8 cellular contexts compared by ENCODE assay signal in genomic region chr11:17107745-17108144, GRCh38. TPM values are rescaled to one million over a fixed set of nuclear protein-coding genes. Genes with fewer than 3 reads are reported as not detected.
DNase-seq lines count a peak whose midpoint lies in the region; TF ChIP-seq lines count a peak whose summit lies in the region.
"Not testable (repeated sequence)": the region's sequence is repeated elsewhere in the genome, so short reads cannot be mapped to it uniquely, and the experiment has no call there.

No MANE protein-coding gene starts in this region.

- not testable (repeated sequence) for H3K4me1 ChIP-seq in BE2C; Loucy (ENCODE audit: insufficient read depth, low read length, poor library complexity, severe bottlenecking)

- H3K4me3 ChIP-seq in BE2C (ENCODE audit: low read depth, low read length); GM06990 (replicated peaks; ENCODE audit: low read depth, low read length); Loucy (ENCODE audit: low read length, poor library complexity, severe bottlenecking); astrocyte of the spinal cord (ENCODE audit: low read depth, low read length); epithelial cell of proximal tubule (ENCODE audit: low read depth, low read length); kidney epithelial cell (ENCODE audit: low read depth, low read length); retinal pigment epithelial cell (ENCODE audit: low read length): not testable (repeated sequence)

- H3K4me2 ChIP-seq in Loucy (ENCODE audit: low read depth, low read length, poor library complexity, severe bottlenecking): not testable (repeated sequence)

- peak; percentile 10 for DNase-seq in BE2C
- not testable (repeated sequence) for DNase-seq in GM06990 (ENCODE audit: extremely low read depth, insufficient read length); RWPE1 (ENCODE audit: low spot score); astrocyte of the spinal cord (ENCODE audit: low read depth, low spot score); epithelial cell of proximal tubule (ENCODE audit: low read depth); kidney epithelial cell (ENCODE audit: low read depth); retinal pigment epithelial cell (ENCODE audit: low read depth)

- not testable (repeated sequence) for H3K9ac ChIP-seq in Loucy (ENCODE audit: low read depth, low read length, poor library complexity, severe bottlenecking)

- H3K27ac ChIP-seq in RWPE1: not testable (repeated sequence)

- not testable (repeated sequence) for H3F3A ChIP-seq in Loucy (ENCODE audit: low read depth)

- not testable (repeated sequence) for H3K27me3 ChIP-seq in BE2C; GM06990 (replicated peaks; ENCODE audit: control insufficient read depth, insufficient read depth, low read length); Loucy (ENCODE audit: insufficient read depth, low read length, poor library complexity, severe bottlenecking); kidney epithelial cell (ENCODE audit: control insufficient read depth, insufficient read depth, low read length)

- not testable (repeated sequence) for H3K9me2 ChIP-seq in Loucy (replicated peaks; ENCODE audit: low read depth, low read length)

- H3K79me2 ChIP-seq in Loucy (ENCODE audit: insufficient read depth, low read length): not testable (repeated sequence)

- TF ChIP-seq CTCF in BE2C (IDR thresholded peaks at IDR 0.05; ENCODE audit: low read depth, low read length) (peak; percentile 39), GM06990 (IDR thresholded peaks at IDR 0.05; ENCODE audit: insufficient read depth, low read length, poor library complexity, severe bottlenecking) (peak; percentile 12), Loucy (conservative IDR thresholded peaks at IDR 0.05; ENCODE audit: low read length) (peak; percentile 42), RWPE1 (conservative IDR thresholded peaks at IDR 0.05; ENCODE audit: low read depth) (peak; percentile 25; the same call in 1 of the 2 replicates), astrocyte of the spinal cord (IDR thresholded peaks at IDR 0.05; ENCODE audit: low read depth, low read length) (peak; percentile 47), epithelial cell of proximal tubule (conservative IDR thresholded peaks at IDR 0.05; ENCODE audit: low read depth, low read length) (peak; percentile 59), kidney epithelial cell (IDR thresholded peaks at IDR 0.05; ENCODE audit: insufficient read depth, low read length, poor library complexity, severe bottlenecking) (peak; percentile 56), retinal pigment epithelial cell (conservative IDR thresholded peaks at IDR 0.05; ENCODE audit: low read depth, low read length) (peak; percentile 51)

- in situ Hi-C loops in astrocyte of the spinal cord (cut with HindIII; ENCODE audit: low sequenced_read_pairs): not testable (repeated sequence)

- H4K20me1 ChIP-seq in Loucy (ENCODE audit: insufficient read depth, low read length, poor library complexity, severe bottlenecking): not testable (repeated sequence)

- not testable (repeated sequence) for H2AFZ ChIP-seq in Loucy (ENCODE audit: low read length)

- CTCF ChIA-PET in RWPE1 (lab: Yijun Ruan, JAX): interaction anchor here (0.6 to 0.8 kb wide), 2 partner anchors 8 to 9 kb away, joined by 3 read pairs; no protein-coding TSS in a partner anchor

- H3K9me3 ChIP-seq in BE2C; Loucy (ENCODE audit: insufficient read depth, low read depth, low read length): not testable (repeated sequence)

- POLR2A ChIA-PET in RWPE1 (lab: Yijun Ruan, JAX; ENCODE audit: low non-redundant PET): not testable (repeated sequence)

- H3K36me3 ChIP-seq in BE2C; GM06990 (ENCODE audit: control insufficient read depth, insufficient read depth, low read length); kidney epithelial cell (ENCODE audit: control insufficient read depth, insufficient read depth, low read length): not testable (repeated sequence)
- H3K36me3 ChIP-seq in Loucy (ENCODE audit: insufficient read depth, low read length): peaks cover 37% of the 10 kb centered on the region; the same call in 1 of the 2 replicates

RNA-seq across cellular contexts. Expression of gene RPS13, which starts 30.3 kb away (rescaled TPM):
- polyA plus RNA-seq in BE2C (2012; ENCODE audit: insufficient read depth, insufficient read length, low read depth): 996 TPM
- 2,119 and 2,326 TPM in 2 replicates for total RNA-seq in epithelial cell of proximal tubule
- total RNA-seq in kidney epithelial cell: 1,517 and 1,891 TPM in 2 replicates
